Comparison of ENCODE assay signal across 29 cellular contexts in the genomic region with DNA sequence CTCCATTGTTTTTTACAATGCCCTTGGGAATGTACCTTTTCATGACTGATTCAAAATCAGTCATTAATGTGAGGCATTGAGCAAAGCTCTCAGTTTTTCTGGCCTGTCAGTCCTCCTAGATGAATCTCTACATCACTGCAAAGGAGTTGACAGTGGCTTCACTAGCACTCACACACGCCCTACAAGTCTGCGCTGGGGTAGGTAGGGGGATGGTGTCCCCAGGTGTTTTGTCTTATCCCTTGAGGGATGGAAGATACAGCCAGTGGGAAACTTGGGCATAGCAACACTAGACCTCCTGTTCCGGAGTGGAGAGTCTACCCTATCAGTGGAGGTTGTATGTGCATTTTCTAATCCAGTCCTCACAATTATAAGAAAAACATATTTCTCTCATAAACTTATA. TPM values are rescaled to one million over a fixed set of nuclear protein-coding genes. Genes with fewer than 3 reads are reported as not detected.
"Had no signal": no experiment of that assay in that cellular context is flagged by ENCODE, and none has a peak within 500 bp of the region (broad histone marks: within the 10 kb centered on the region; RNA-seq: fewer than 3 reads in every experiment).

No MANE protein-coding gene starts in this region.

- H3K4me3 Mint-ChIP-seq: naive thymus-derived CD4-positive, alpha-beta T cell; natural killer cell treated with Interleukin-12 subunit alpha and Interleukin-12 subunit beta and Interleukin-15 and Interleukin-18, amount 100 ng/mL, for 72 hours; stimulated activated memory B cell treated with anti-CD40 and anti-IgM and Interleukin-4, amounts not matched to agents 10 μg/mL and 1 μg/mL and 100 μg/mL, for 72 hours; stimulated activated naive CD8-positive, alpha-beta T cell treated with anti-CD3 and anti-CD28 coated beads, Interleukin-15, amount 100 ng/mL, for 72 hours had no signal

- H3K27ac Mint-ChIP-seq: naive thymus-derived CD4-positive, alpha-beta T cell; natural killer cell treated with Interleukin-12 subunit alpha and Interleukin-12 subunit beta and Interleukin-15 and Interleukin-18, amount 100 ng/mL, for 72 hours; progenitor cell of endocrine pancreas; stimulated activated memory B cell treated with anti-CD40 and anti-IgM and Interleukin-4, amounts not matched to agents 10 μg/mL and 1 μg/mL and 100 μg/mL, for 72 hours; stimulated activated naive CD8-positive, alpha-beta T cell treated with anti-CD3 and anti-CD28 coated beads, Interleukin-15, amount 100 ng/mL, for 72 hours had no signal

- H3K9me3 Mint-ChIP-seq: stimulated activated memory B cell treated with anti-CD40 and anti-IgM and Interleukin-4, amounts not matched to agents 10 μg/mL and 1 μg/mL and 100 μg/mL, for 72 hours had no signal

- ATAC-seq: left colon; left lung; mucosa of descending colon; naive thymus-derived CD4-positive, alpha-beta T cell; natural killer cell treated with Interleukin-12 subunit alpha and Interleukin-12 subunit beta and Interleukin-15 and Interleukin-18, amount 100 ng/mL, for 72 hours; right lobe of liver; stimulated activated memory B cell treated with anti-CD40 and anti-IgM and Interleukin-4, amounts not matched to agents 10 μg/mL and 1 μg/mL and 100 μg/mL, for 72 hours; stimulated activated naive CD8-positive, alpha-beta T cell treated with anti-CD3 and anti-CD28 coated beads, Interleukin-15, amount 100 ng/mL, for 72 hours; upper lobe of right lung had no signal

- H3K4me1 Mint-ChIP-seq: naive thymus-derived CD4-positive, alpha-beta T cell; stimulated activated memory B cell treated with anti-CD40 and anti-IgM and Interleukin-4, amounts not matched to agents 10 μg/mL and 1 μg/mL and 100 μg/mL, for 72 hours; stimulated activated naive CD8-positive, alpha-beta T cell treated with anti-CD3 and anti-CD28 coated beads, Interleukin-15, amount 100 ng/mL, for 72 hours had no signal

- H3K36me3 Mint-ChIP-seq: naive thymus-derived CD4-positive, alpha-beta T cell; natural killer cell treated with Interleukin-12 subunit alpha and Interleukin-12 subunit beta and Interleukin-15 and Interleukin-18, amount 100 ng/mL, for 72 hours; stimulated activated memory B cell treated with anti-CD40 and anti-IgM and Interleukin-4, amounts not matched to agents 10 μg/mL and 1 μg/mL and 100 μg/mL, for 72 hours had no signal

- H3K27me3 Mint-ChIP-seq: naive thymus-derived CD4-positive, alpha-beta T cell; natural killer cell treated with Interleukin-12 subunit alpha and Interleukin-12 subunit beta and Interleukin-15 and Interleukin-18, amount 100 ng/mL, for 72 hours; progenitor cell of endocrine pancreas; stimulated activated memory B cell treated with anti-CD40 and anti-IgM and Interleukin-4, amounts not matched to agents 10 μg/mL and 1 μg/mL and 100 μg/mL, for 72 hours; stimulated activated naive CD8-positive, alpha-beta T cell treated with anti-CD3 and anti-CD28 coated beads, Interleukin-15, amount 100 ng/mL, for 72 hours had no signal

- DNase-seq: kidney; left colon; left lung; mesendoderm; mucosa of descending colon; naive thymus-derived CD4-positive, alpha-beta T cell; ovary; right lobe of liver; stimulated activated CD4-positive, alpha-beta T cell treated with anti-CD3 and anti-CD28 coated beads, Interleukin-1b, Interleukin-23, amount 100 ng/mL, for 48 hours; stimulated activated CD4-positive, alpha-beta T cell treated with anti-CD3 and anti-CD28 coated beads, Interleukin-2, amount 100 ng/mL, for 48 hours; stimulated activated CD4-positive, alpha-beta T cell treated with anti-CD3 and anti-CD28 coated beads, Interleukin-4, amount 100 ng/mL, for 4 hours; stimulated activated CD8-positive, alpha-beta memory T cell treated with anti-CD3 and anti-CD28 coated beads, Interleukin-4, amount 100 ng/mL, for 48 hours; stimulated activated naive CD4-positive, alpha-beta T cell treated with Interleukin-2 at 50 U/mL for 16 hours; stimulated activated naive CD8-positive, alpha-beta T cell treated with anti-CD3 and anti-CD28 coated beads, Interleukin-15, amount 100 ng/mL, for 72 hours; upper lobe of right lung had no signal

RNA-seq across cellular contexts. Expression of a gene that starts 27.0 kb away (rescaled TPM):
- total RNA-seq: kidney; left colon; left lung; liver; lung; mucosa of descending colon; myocyte; naive thymus-derived CD4-positive, alpha-beta T cell; natural killer cell treated with Interleukin-12 subunit alpha and Interleukin-12 subunit beta and Interleukin-15 and Interleukin-18, amount 100 ng/mL, for 72 hours; omental fat pad; ovary; progenitor cell of endocrine pancreas; pulmonary artery endothelial cell; renal cortical epithelial cell; right atrium auricular region; right lobe of liver; skeletal muscle tissue; smooth muscle cell; temporal lobe; tibial nerve; upper lobe of right lung had no signal
